1 cellular context compared by ENCODE assay signal in genomic region chr20:34675561-34675960, GRCh38.
TF ChIP-seq lines count a peak whose summit lies in the region.

No MANE protein-coding gene starts in this region.

TF ChIP-seq in A549, 52 proteins besides CTCF, POLR2A, EP300 and RAD21 (continued from another document):
- TF ChIP-seq TP53 (CRISPR knock-in tag; IDR thresholded peaks at IDR 0.05): no peak
- no peak for TF ChIP-seq ESRRA (IDR thresholded peaks at IDR 0.05; ENCODE audit: borderline replicate concordance, low read length)
- TF ChIP-seq SREBF2 (IDR thresholded peaks at IDR 0.05): no peak
- TF ChIP-seq, protein P1, sequence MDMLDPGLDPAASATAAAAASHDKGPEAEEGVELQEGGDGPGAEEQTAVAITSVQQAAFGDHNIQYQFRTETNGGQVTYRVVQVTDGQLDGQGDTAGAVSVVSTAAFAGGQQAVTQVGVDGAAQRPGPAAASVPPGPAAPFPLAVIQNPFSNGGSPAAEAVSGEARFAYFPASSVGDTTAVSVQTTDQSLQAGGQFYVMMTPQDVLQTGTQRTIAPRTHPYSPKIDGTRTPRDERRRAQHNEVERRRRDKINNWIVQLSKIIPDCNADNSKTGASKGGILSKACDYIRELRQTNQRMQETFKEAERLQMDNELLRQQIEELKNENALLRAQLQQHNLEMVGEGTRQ (IDR thresholded peaks at IDR 0.05): no peak
- TF ChIP-seq HDAC2 (IDR thresholded peaks at IDR 0.05): no peak
- TF ChIP-seq RARB (CRISPR knock-in tag; IDR thresholded peaks at IDR 0.05): no peak
- TF ChIP-seq, protein P2, sequence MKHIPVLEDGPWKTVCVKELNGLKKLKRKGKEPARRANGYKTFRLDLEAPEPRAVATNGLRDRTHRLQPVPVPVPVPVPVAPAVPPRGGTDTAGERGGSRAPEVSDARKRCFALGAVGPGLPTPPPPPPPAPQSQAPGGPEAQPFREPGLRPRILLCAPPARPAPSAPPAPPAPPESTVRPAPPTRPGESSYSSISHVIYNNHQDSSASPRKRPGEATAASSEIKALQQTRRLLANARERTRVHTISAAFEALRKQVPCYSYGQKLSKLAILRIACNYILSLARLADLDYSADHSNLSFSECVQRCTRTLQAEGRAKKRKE (CRISPR knock-in tag; IDR thresholded peaks at IDR 0.05; ENCODE audit: low read depth): no peak
- TF ChIP-seq HEYL (CRISPR knock-in tag; IDR thresholded peaks at IDR 0.05): no peak
- no peak for TF ChIP-seq PHF8 (IDR thresholded peaks at IDR 0.05; ENCODE audit: borderline replicate concordance, low read depth)
- TF ChIP-seq, protein P3, sequence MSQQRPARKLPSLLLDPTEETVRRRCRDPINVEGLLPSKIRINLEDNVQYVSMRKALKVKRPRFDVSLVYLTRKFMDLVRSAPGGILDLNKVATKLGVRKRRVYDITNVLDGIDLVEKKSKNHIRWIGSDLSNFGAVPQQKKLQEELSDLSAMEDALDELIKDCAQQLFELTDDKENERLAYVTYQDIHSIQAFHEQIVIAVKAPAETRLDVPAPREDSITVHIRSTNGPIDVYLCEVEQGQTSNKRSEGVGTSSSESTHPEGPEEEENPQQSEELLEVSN (IDR thresholded peaks at IDR 0.05; ENCODE audit: borderline replicate concordance, low read depth): no peak
